Comparison of ENCODE assay signal across 12 cellular contexts in genomic region chr11:91081440-91082088, GRCh38.
DNase-seq lines count a peak whose midpoint lies in the region; ATAC-seq and TF ChIP-seq lines count a peak whose summit lies in the region.
"Had no signal": no experiment of that assay in that cellular context is flagged by ENCODE, and none has a peak within 500 bp of the region (broad histone marks: within the 10 kb centered on the region; RNA-seq: fewer than 3 reads in every experiment).

No MANE protein-coding gene starts in this region.

- H3K36me3 ChIP-seq in left lung = no peaks in the 10 kb centered on the region
- no peaks in the 10 kb centered on the region for H3K36me3 ChIP-seq in transverse colon
- H3K36me3 ChIP-seq in esophagus muscularis mucosa = no peaks in the 10 kb centered on the region
- H3K36me3 ChIP-seq: SJSA1, thyroid gland had no signal

- H3K9me3 ChIP-seq in left lung (peaks cover 0 to 3% of the 10 kb centered on the region in 2 donors), transverse colon (no peaks in the 10 kb centered on the region), esophagus muscularis mucosa (no peaks in the 10 kb centered on the region)
- H3K9me3 ChIP-seq: SJSA1, thyroid gland had no signal

- DNase-seq in EH (ENCODE audit: low read depth) (peak; percentile 33), NOMO-1 (lab: John Stamatoyannopoulos, UW; ENCODE audit: unreplicated experiment in 2 of 2) (peak; percentile 55 to 89), choroid plexus epithelial cell (ENCODE audit: low read depth) (peak; percentile 70), left lung (no peak), transverse colon (no peak), NCI-H345 (lab: John Stamatoyannopoulos, UW) (no peak), esophagus muscularis mucosa (ENCODE audit: extremely low spot score) (no peak), NCI-H1105 treated with DMSO at 0.1 percent for 48 hours (lab: John Stamatoyannopoulos, UW) (no peak)
- DNase-seq: CD4-positive, alpha-beta T cell; natural killer cell; thyroid gland had no signal

- no peak overlapping the region for H3K27ac ChIP-seq in left lung
- H3K27ac ChIP-seq in transverse colon = no peak overlapping the region
- H3K27ac ChIP-seq in esophagus muscularis mucosa (replicated peaks in 1 of 4) = no peak overlapping the region
- H3K27ac ChIP-seq: SJSA1, thyroid gland had no signal

- H3K27me3 ChIP-seq in left lung (no peaks in the 10 kb centered on the region), transverse colon (no peaks in the 10 kb centered on the region), esophagus muscularis mucosa (no peaks in the 10 kb centered on the region)
- H3K27me3 ChIP-seq: SJSA1, thyroid gland had no signal

- peak; percentile 49 for ATAC-seq in left lung
- ATAC-seq: natural killer cell had no signal

- no peak for TF ChIP-seq CTCF in choroid plexus epithelial cell (conservative IDR thresholded peaks at IDR 0.05; ENCODE audit: low read depth, low read length)
- TF ChIP-seq CTCF in left lung (IDR thresholded peaks at IDR 0.05) = no peak
- no peak for TF ChIP-seq CTCF in transverse colon (IDR thresholded peaks at IDR 0.05)
- TF ChIP-seq CTCF in esophagus muscularis mucosa (IDR thresholded peaks at IDR 0.05) = no peak

- TF ChIP-seq POLR2A in transverse colon (IDR thresholded peaks at IDR 0.05) (no peak), esophagus muscularis mucosa (IDR thresholded peaks at IDR 0.05; ENCODE audit: low read depth) (no peak)

- H3K4me3 ChIP-seq in choroid plexus epithelial cell (ENCODE audit: low read depth, low read length) = no peak overlapping the region
- no peak overlapping the region for H3K4me3 ChIP-seq in left lung
- H3K4me3 ChIP-seq in transverse colon = no peak overlapping the region
- no peak overlapping the region for H3K4me3 ChIP-seq in esophagus muscularis mucosa
- H3K4me3 ChIP-seq: SJSA1, thyroid gland had no signal

- in situ Hi-C loops in transverse colon (cut with MboI; ENCODE audit: low pct_ligation_motif_present in 1 of 4, low pct_unique_long_range_greater_than_20kb in 1 of 4, low sequenced_read_pairs in 3 of 4) = no loop called here

- H3K4me1 ChIP-seq in left lung (no peaks in the 10 kb centered on the region), transverse colon (no peaks in the 10 kb centered on the region), esophagus muscularis mucosa (peaks cover 0 to 14% (median 8%) of the 10 kb centered on the region in 4 donors)
- H3K4me1 ChIP-seq: SJSA1, thyroid gland had no signal

- WGBS in transverse colon (ENCODE audit: low coverage in 1 of 2), 2 donors = 45 to 74% methylated on average over 4 of the region's 4 CpGs
- 45% methylated on average over 4 of the region's 4 CpGs for WGBS in esophagus muscularis mucosa

- intact Hi-C loops in left lung (cut with DNase I) = no loop called here
- intact Hi-C loops in transverse colon (cut with DNase I; ENCODE audit: low total_unique reads) = no loop called here
- intact Hi-C loops in esophagus muscularis mucosa (cut with DNase I) = no loop called here

- TF ChIP-seq EP300 in transverse colon (IDR thresholded peaks at IDR 0.05; ENCODE audit: low read depth) = no peak
- TF ChIP-seq EP300 in esophagus muscularis mucosa (IDR thresholded peaks at IDR 0.05) = no peak

Comparison
In these comparisons a context has a peak if more than half of its experiments do, and no peak if none do; other contexts are left out.
1. DNase-seq: peak in EH (single experiment), NOMO-1 (2 of 2) and choroid plexus epithelial cell (single experiment); none in left lung (0 of 2), transverse colon (single experiment), NCI-H345 (single experiment), esophagus muscularis mucosa (single experiment) and NCI-H1105 treated with DMSO at 0.1 percent for 48 hours (single experiment).